Comparison of ENCODE assay signal across 32 cellular contexts in the genomic region with DNA sequence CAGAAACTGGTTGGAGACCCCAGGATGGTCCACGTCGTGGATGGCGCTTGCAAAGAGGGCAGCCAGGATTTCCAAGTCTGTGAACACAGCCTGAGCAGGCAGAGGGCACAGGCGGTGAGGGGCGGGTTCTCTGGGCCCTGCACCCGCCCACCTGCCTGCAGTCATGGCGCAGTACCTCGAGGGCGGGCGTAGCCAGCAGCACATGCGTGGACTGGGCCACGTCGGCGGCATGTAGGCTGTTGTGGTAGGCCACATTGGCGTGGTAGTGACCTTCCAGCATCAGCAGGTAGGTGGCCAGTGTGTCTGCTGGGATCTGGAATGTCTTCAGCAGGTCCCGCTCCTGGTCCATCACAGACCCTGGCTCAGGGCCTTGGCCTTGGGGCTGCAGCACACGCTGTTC. TPM values are rescaled to one million over a fixed set of nuclear protein-coding genes. Genes with fewer than 3 reads are reported as not detected.
"Had no signal": no experiment of that assay in that cellular context is flagged by ENCODE, and none has a peak within 500 bp of the region (broad histone marks: within the 10 kb centered on the region; RNA-seq: fewer than 3 reads in every experiment).

No MANE protein-coding gene starts in this region.

- ATAC-seq: left cardiac atrium; left lobe of liver; left ventricle myocardium superior; lower lobe of right lung; pancreas; sciatic nerve; stimulated activated naive B cell treated with anti-CD40 and anti-IgM and Interleukin-4, amounts not matched to agents 10 μg/mL and 1 μg/mL and 100 μg/mL, for 72 hours; stimulated activated naive CD8-positive, alpha-beta T cell treated with anti-CD3 and anti-CD28 coated beads, Interleukin-15, Interleukin-2, amounts not matched to agents 100 U/mL and 50 U/mL, for 24 hours; upper lobe of right lung had no signal

- H3K9ac ChIP-seq: neural progenitor cell had no signal

- H3K4me3 ChIP-seq: lower lobe of right lung, neural progenitor cell, pancreas, prostate gland, skin epidermis, stomach, testis, thyroid gland, upper lobe of right lung had no signal

- H3K4me1 ChIP-seq: lower lobe of right lung, neural progenitor cell, pancreas, prostate gland, testis, upper lobe of right lung had no signal

- H3K36me3 ChIP-seq: lower lobe of right lung, neural progenitor cell, pancreas, prostate gland, stomach, thyroid gland, upper lobe of right lung had no signal

- H2AFZ ChIP-seq: neural progenitor cell had no signal

- H3K4me2 ChIP-seq: neural progenitor cell had no signal

- DNase-seq: hippocampal formation; kidney glomerular epithelial cell; left cardiac atrium; left ventricle myocardium superior; lower lobe of right lung; mammary epithelial cell; mesendoderm; naive B cell; natural killer cell; nephron progenitor cell; pancreas; posterior cingulate gyrus; retina; right cardiac atrium; stimulated activated CD4-positive, alpha-beta T cell treated with anti-CD3 and anti-CD28 coated beads, Interleukin-12 subunit alpha, Interleukin-12 subunit beta, amount 100 ng/mL, for 4 hours; stimulated activated CD4-positive, alpha-beta T cell treated with anti-CD3 and anti-CD28 coated beads, Interleukin-15, amount 100 ng/mL, for 24 hours; stimulated activated CD4-positive, alpha-beta T cell treated with anti-CD3 and anti-CD28 coated beads, Interleukin-2, amount 100 ng/mL, for 24 hours; stimulated activated CD4-positive, alpha-beta T cell treated with anti-CD3 and anti-CD28 coated beads, Interleukin-4, amount 100 ng/mL, for 1 hour; stimulated activated naive B cell treated with anti-CD40 and anti-IgM and Interleukin-4, amounts not matched to agents 10 μg/mL and 1 μg/mL and 100 μg/mL, for 72 hours; stimulated activated naive CD8-positive, alpha-beta T cell treated with anti-CD3 and anti-CD28 coated beads, Interleukin-15, Interleukin-2, amounts not matched to agents 100 U/mL and 50 U/mL, for 24 hours; stomach; testis; thyroid gland; trophoblast cell; upper lobe of right lung had no signal

- H3K27me3 ChIP-seq: pancreas, testis, thyroid gland, upper lobe of right lung had no signal

- H3K9me3 ChIP-seq: lower lobe of right lung, pancreas, prostate gland, stomach, testis, thyroid gland, upper lobe of right lung had no signal

- H3K27ac ChIP-seq: lower lobe of right lung, neural progenitor cell, pancreas, prostate gland, skin epidermis, stomach, testis, thyroid gland, upper lobe of right lung had no signal

RNA-seq across cellular contexts. Expression of a gene that starts 8.1 kb away (rescaled TPM):
- total RNA-seq: mammary epithelial cell, mononuclear cell, natural killer cell had no signal
- polyA plus RNA-seq: keratinocyte, mammary epithelial cell had no signal

RNA-seq across cellular contexts. Expression of a gene that starts 56.1 kb away (rescaled TPM):
- polyA plus RNA-seq: keratinocyte had no signal
